In genomic region chr17:78379134-78379497, GRCh38 we compare ENCODE assay signal across 8 cellular contexts. TPM values are rescaled to one million over a fixed set of nuclear protein-coding genes. Genes with fewer than 3 reads are reported as not detected.
DNase-seq lines count a peak whose midpoint lies in the region; ATAC-seq, FAIRE-seq and TF ChIP-seq lines count a peak whose summit lies in the region.

No MANE protein-coding gene starts in this region.

- TF ChIP-seq EP300 in GM12878 (IDR thresholded peaks at IDR 0.05; ENCODE audit: borderline replicate concordance in 1 of 2, control insufficient read depth in 1 of 2, low read depth in 2 of 2, low read length in 2 of 2) (no peak), upper lobe of left lung (IDR thresholded peaks at IDR 0.05) (peak; percentile 48 to 93 (median 84))

- TF ChIP-seq CTCF in AG04450 (IDR thresholded peaks at IDR 0.05; ENCODE audit: low read depth, low read length), result no peak
- TF ChIP-seq CTCF in IMR-90 (conservative IDR thresholded peaks at IDR 0.05; ENCODE audit: low read depth, low read length), result no peak
- TF ChIP-seq CTCF in GM12878 (IDR thresholded peaks at IDR 0.05 in 2 of 3, conservative IDR thresholded peaks at IDR 0.05 in 1 of 3; ENCODE audit: control insufficient read depth in 2 of 3, extremely low read depth in 1 of 3, insufficient read depth in 1 of 3, low read depth in 3 of 3, low read length in 3 of 3), result no peak
- no peak for TF ChIP-seq CTCF in right lobe of liver (IDR thresholded peaks at IDR 0.05)
- TF ChIP-seq CTCF in upper lobe of left lung (IDR thresholded peaks at IDR 0.05), result no peak

- TF ChIP-seq POLR2A in IMR-90 (IDR thresholded peaks at IDR 0.05; ENCODE audit: low read depth, low read length) (no peak), GM12878 (IDR thresholded peaks at IDR 0.05; ENCODE audit: low read depth, low read length) (no peak), right lobe of liver (IDR thresholded peaks at IDR 0.05) (no peak), upper lobe of left lung (IDR thresholded peaks at IDR 0.05) (peak in 1 of 4 donors; percentile 27)

- H4K8ac ChIP-seq in IMR-90 (ENCODE audit: low read depth in 2 of 2, low read length in 2 of 2), result peak overlapping the region; percentile 62 to 91; a peak in 2 of 4 replicates

- WGBS in IMR-90 (ENCODE audit: extremely low coverage in 2 of 2, insufficient read length in 1 of 2), 2 experiments, result 0% methylated on average over 2 of the region's 7 CpGs; no CpG with 5 or more reads in 1 of the 2 experiments
- WGBS in GM12878 (ENCODE audit: insufficient coverage, insufficient replicate concordance, low lambda C conversion rate, missing lambda C conversion rate), result 10% methylated on average over 7 of the region's 7 CpGs
- 1% methylated on average over 5 of the region's 7 CpGs for WGBS in right lobe of liver (ENCODE audit: insufficient coverage, low coverage, low lambda C conversion rate, missing lambda C conversion rate)
- 2 to 4% methylated on average over 5 to 7 of the region's 7 CpGs for WGBS in upper lobe of left lung, 2 donors

- H3K4me1 ChIP-seq in IMR-90 (ENCODE audit: control insufficient read depth, insufficient read depth, low read length) (peaks cover 27% of the 10 kb centered on the region), GM12878 (ENCODE audit: control insufficient read depth, insufficient read depth, low read length) (peaks cover 48% of the 10 kb centered on the region), right lobe of liver (peaks cover 0 to 28% (median 8%) of the 10 kb centered on the region in 4 donors), upper lobe of left lung (peaks cover 81 to 91% (median 83%) of the 10 kb centered on the region in 4 donors)

- FAIRE-seq in GM12878 (lab: Jason Lieb, UNC), result no peak

- peaks cover 56% of the 10 kb centered on the region for H3K79me2 ChIP-seq in GM12878 (ENCODE audit: control insufficient read depth, insufficient read depth, low read length)

- H4K5ac ChIP-seq in IMR-90 (ENCODE audit: low read depth, low read length), result 0 out of 2 replicates have a peak overlapping the region, but pooled peaks have one; percentile 11

- peak overlapping the region; percentile 83 for H2AK5ac ChIP-seq in IMR-90 (ENCODE audit: low read depth, low read length)

- BruUV-seq in IMR-90 (replicated peaks; lab: Mats Ljungman, UMichigan) (TSS peak; percentile 43), GM12878 (replicated peaks; lab: Mats Ljungman, UMichigan) (no TSS peak)

- H3K9ac ChIP-seq in IMR-90 (ENCODE audit: low read depth, low read length), result peak overlapping the region; percentile 78
- H3K9ac ChIP-seq in GM12878 (ENCODE audit: control insufficient read depth, insufficient read depth, low read length), result peak overlapping the region; percentile 93

- peak overlapping the region; percentile 61; the same call in 1 of the 2 replicates for H3K14ac ChIP-seq in IMR-90 (replicated peaks; ENCODE audit: low read depth, low read length)

- CTCF ChIA-PET in AG04450 (lab: Charles Lee) (interaction anchor here (1.3 to 2.1 kb wide), 2 partner anchors 18 to 330 kb away, joined by 4 to 9 read pairs; no protein-coding TSS in a partner anchor), IMR-90 (lab: Yijun Ruan, JAX) (interaction anchor here (0.8 kb wide), 1 partner anchor 17 kb away, joined by 3 read pairs; no protein-coding TSS in a partner anchor), GM12878 (lab: Yijun Ruan, JAX) (interaction anchor here (1.2 to 2.4 kb wide), 2 partner anchors 11 to 19 kb away, joined by 3 to 6 read pairs; no protein-coding TSS in a partner anchor)

- H3K79me1 ChIP-seq in IMR-90 (ENCODE audit: low read depth in 1 of 2, low read length in 2 of 2), result peaks cover 6 to 49% of the 10 kb centered on the region in 2 experiments; a peak in 3 of 4 replicates

- H3K27ac ChIP-seq in AG04450 (ENCODE audit: low read depth, low read length) (peak overlapping the region; percentile 98), IMR-90 (ENCODE audit: insufficient read depth, low read length) (peak overlapping the region; percentile 88), GM12878 (ENCODE audit: control insufficient read depth, insufficient read depth) (peak overlapping the region; percentile 76), right lobe of liver (peak overlapping the region; percentile 69 to 88 (median 85)), upper lobe of left lung (peak overlapping the region; percentile 97 to 99 (median 98))

- peak overlapping the region; percentile 76 for H2BK5ac ChIP-seq in IMR-90 (ENCODE audit: low read depth, low read length, poor library complexity, severe bottlenecking)

- no peaks in the 10 kb centered on the region; the same call in none of the 2 replicates for H3K36me3 ChIP-seq in IMR-90 (ENCODE audit: control insufficient read depth, insufficient read depth, low read length)
- no peaks in the 10 kb centered on the region for H3K36me3 ChIP-seq in GM12878 (ENCODE audit: control insufficient read depth in 2 of 2, insufficient read depth in 2 of 2, low read length in 1 of 2)
- H3K36me3 ChIP-seq in right lobe of liver, result no peaks in the 10 kb centered on the region
- H3K36me3 ChIP-seq in upper lobe of left lung, result peaks cover 0 to 9% (median 0%) of the 10 kb centered on the region in 4 donors

- peak overlapping the region; percentile 41 for H2BK120ac ChIP-seq in IMR-90 (ENCODE audit: low read depth, low read length)

- no peak overlapping the region for H2BK15ac ChIP-seq in IMR-90 (ENCODE audit: low read depth, low read length)

- H4K20me1 ChIP-seq in IMR-90 (ENCODE audit: insufficient read depth, low read length) (peaks cover 21% of the 10 kb centered on the region; the same call in 1 of the 2 replicates), GM12878 (ENCODE audit: control insufficient read depth, insufficient read depth) (no peaks in the 10 kb centered on the region)

- H3K27me3 ChIP-seq in AG04450 (ENCODE audit: control insufficient read depth, insufficient read depth, low read length) (no peaks in the 10 kb centered on the region), IMR-90 (ENCODE audit: control insufficient read depth, insufficient read depth, low read length) (no peaks in the 10 kb centered on the region), GM12878 (replicated peaks in 1 of 2; ENCODE audit: control insufficient read depth in 2 of 2, insufficient read depth in 2 of 2, low read length in 1 of 2) (no peaks in the 10 kb centered on the region), right lobe of liver (no peaks in the 10 kb centered on the region), upper lobe of left lung (no peaks in the 10 kb centered on the region)

- H4K91ac ChIP-seq in IMR-90 (ENCODE audit: insufficient read depth, low read depth, low read length), result peak overlapping the region; percentile 41; the same call in 1 of the 2 replicates

- TF ChIP-seq RAD21 in IMR-90 (IDR thresholded peaks at IDR 0.05; ENCODE audit: low read length), result no peak
- no peak for TF ChIP-seq RAD21 in GM12878 (IDR thresholded peaks at IDR 0.05; ENCODE audit: insufficient read depth, low read depth, low read length)

- H2AK9ac ChIP-seq in IMR-90 (replicated peaks; ENCODE audit: low read depth, low read length, poor library complexity), result peak overlapping the region; percentile 56

- in situ Hi-C loops in IMR-90 (cut with MboI; ENCODE audit: low sequenced_read_pairs), result no loop called here
- in situ Hi-C loops in GM12878 (cut with MboI), result no loop called here

- H2BK20ac ChIP-seq in IMR-90 (ENCODE audit: low read depth, low read length), result no peak overlapping the region

- peaks cover 4% of the 10 kb centered on the region; the same call in 1 of the 2 replicates for H3K9me3 ChIP-seq in AG04450 (ENCODE audit: control insufficient read depth, insufficient read depth, low read length)
- H3K9me3 ChIP-seq in IMR-90 (ENCODE audit: control insufficient read depth, insufficient read depth, low read length), result no peaks in the 10 kb centered on the region
- no peaks in the 10 kb centered on the region for H3K9me3 ChIP-seq in GM12878 (replicated peaks; ENCODE audit: control insufficient read depth, insufficient read depth, low read length)
- H3K9me3 ChIP-seq in right lobe of liver, result no peaks in the 10 kb centered on the region
- H3K9me3 ChIP-seq in upper lobe of left lung, result no peaks in the 10 kb centered on the region

- peak overlapping the region; percentile 44; the same call in 1 of the 2 replicates for H3K23ac ChIP-seq in IMR-90 (ENCODE audit: low read depth, low read length)

- intact Hi-C loops in IMR-90 (cut with micrococcal nuclease) (no loop called here), GM12878 (cut with micrococcal nuclease; ENCODE audit: unreplicated experiment) (loop anchor here (2.0 kb wide), 1 partner anchor 18 kb away; the partner anchor contains the start of gene SOCS3), right lobe of liver (cut with DNase I) (no loop called here)

- POLR2A ChIA-PET in AG04450 (lab: Yijun Ruan, JAX), result interaction anchor here (0.6 to 1.4 kb wide), 6 partner anchors 9 to 65 kb away, joined by 3 to 6 read pairs (median 4); no protein-coding TSS in a partner anchor
- POLR2A ChIA-PET in IMR-90 (lab: Charles Lee; ENCODE audit: unreplicated experiment), result no interaction called here
- POLR2A ChIA-PET in GM12878 (lab: Charles Lee), result no interaction called here

- DNase-seq in AG04450 (ENCODE audit: low read depth, low spot score), result peak; percentile 65
- DNase-seq in IMR-90, result peak; percentile 95
- no peak for DNase-seq in GM12878 (ENCODE audit: low read depth, low spot score)
- no peak for DNase-seq in right lobe of liver
- no peak for DNase-seq in upper lobe of left lung

- H3K56ac ChIP-seq in IMR-90 (ENCODE audit: extremely low read depth, insufficient read depth, low read length), result peak overlapping the region; percentile 35

- H2AFZ ChIP-seq in IMR-90 (replicated peaks; ENCODE audit: low read length, poor library complexity) (peak overlapping the region; percentile 96), GM12878 (ENCODE audit: control insufficient read depth, low read depth, low read length) (no peak overlapping the region)

- SMC1A ChIA-PET in GM12878 (lab: Charles Lee; ENCODE audit: uncharacterized antibody, unreplicated experiment), result interaction anchor here (1.1 kb wide), 1 partner anchor 15 kb away, joined by 3 read pairs; no protein-coding TSS in a partner anchor

- RAD21 ChIA-PET in GM12878 (lab: Charles Lee; ENCODE audit: unreplicated experiment), result no interaction called here

- peak overlapping the region; percentile 88 for H3K4ac ChIP-seq in IMR-90 (ENCODE audit: low read depth, low read length)

- ATAC-seq in IMR-90 (ENCODE audit: low read depth), result peak; percentile 1
- no peak for ATAC-seq in GM12878
- ATAC-seq in right lobe of liver, result peak in 3 of 4 donors; percentile 4 to 15 (median 10)
- ATAC-seq in upper lobe of left lung (ENCODE audit: low FRiP score in 2 of 2), result peak; percentile 26 to 56
- no peak for ATAC-seq in HG02852 (IDR thresholded peaks at IDR 0.05; ENCODE audit: unreplicated experiment)
- no peak for ATAC-seq in HG03108 (IDR thresholded peaks at IDR 0.05; ENCODE audit: unreplicated experiment)
- no peak for ATAC-seq in HG03280 (IDR thresholded peaks at IDR 0.05; ENCODE audit: unreplicated experiment)

- H3K4me3 ChIP-seq in AG04450 (ENCODE audit: low read depth, low read length) (peak overlapping the region; percentile 89), IMR-90 (ENCODE audit: insufficient read depth, low read depth, low read length) (peak overlapping the region; percentile 81), GM12878 (peak overlapping the region; percentile 91), right lobe of liver (peak overlapping the region; percentile 93 to 98 (median 97)), upper lobe of left lung (peak overlapping the region; percentile 82 to 95 (median 92))

- H3K9me1 ChIP-seq in IMR-90 (ENCODE audit: insufficient read depth, low read length), result peaks cover 26% of the 10 kb centered on the region

- H3K18ac ChIP-seq in IMR-90 (ENCODE audit: low read depth, low read length), result peak overlapping the region; percentile 3; the same call in 1 of the 2 replicates

- H3K4me2 ChIP-seq in IMR-90 (ENCODE audit: low read depth, low read length), result peak overlapping the region; percentile 74
- H3K4me2 ChIP-seq in GM12878 (ENCODE audit: control insufficient read depth, insufficient read depth), result peak overlapping the region; percentile 46

- dilution Hi-C loops in IMR-90 (cut with HindIII; ENCODE audit: low sequenced_read_pairs, unreplicated experiment), result no loop called here

RNA-seq across cellular contexts. Expression of gene PGS1, which starts 0.7 kb away (rescaled TPM):
- 31.0 and 31.7 TPM in 2 replicates for polyA plus RNA-seq in AG04450 (2011; rRNA removed)
- polyA minus RNA-seq in AG04450 (2011; rRNA and poly(A)+ RNA removed), result 32.8 and 40.5 TPM in 2 replicates
- total RNA-seq in IMR-90 (2012; rRNA removed), result 14.4 and 18.5 TPM in 2 replicates
- polyA plus RNA-seq in IMR-90 (2012; rRNA removed), result 35.5 and 43.2 TPM in 2 replicates
- polyA plus RNA-seq in IMR-90 (2012; cell fraction: cytosol; rRNA removed), result 26.3 and 45.8 TPM in 2 replicates
- 189 and 191 TPM in 2 replicates for polyA plus RNA-seq in IMR-90 (2012; cell fraction: nucleus; rRNA removed; ENCODE audit: low replicate concordance)
- total RNA-seq in GM12878 (2013; cell fraction: nucleolus; rRNA removed), result 112 and 119 TPM in 2 replicates
- 26.5 and 29.2 TPM in 2 replicates for total RNA-seq in GM12878 (2014; rRNA removed)
- total RNA-seq in GM12878 (2014; rRNA removed; fragmentation: Illumina TruSeq; extraction: Trizol), result 15.0 and 15.9 TPM in 2 replicates
- 31.7 and 34.1 TPM in 2 replicates for total RNA-seq in GM12878 (2021)
- 14.9 TPM for polyA plus RNA-seq in GM12878 (2011; ENCODE audit: low read depth)
- 19.4 and 28.3 TPM in 2 replicates for polyA plus RNA-seq in GM12878 (2011; rRNA removed)
- polyA plus RNA-seq in GM12878 (2011; cell fraction: cytosol; rRNA removed), result 33.3 and 45.6 TPM in 2 replicates
- 145 and 149 TPM in 2 replicates for polyA plus RNA-seq in GM12878 (2011; cell fraction: nucleus; rRNA removed)
- 26.4 and 26.6 TPM in 2 replicates for polyA plus RNA-seq in GM12878 (2012)
- 13.4 and 19.1 TPM in 2 replicates for polyA plus RNA-seq in GM12878 (2014; fragmentation: Illumina TruSeq; extraction: Trizol)
- polyA plus RNA-seq in GM12878 (2014; fragmentation: Nextera tagmentation; extraction: Ambion mirVana), result 1 to 10 TPM; 1.3 to 1.9 TPM
- 32.2 and 33.1 TPM in 2 replicates for polyA plus RNA-seq in GM12878 (2014; rRNA removed)
- polyA plus RNA-seq in GM12878 (2016; fragmentation: Nextera tagmentation; extraction: Ambion mirVana), result 10 to 100 TPM; 36.3 to 37.6 TPM
- polyA minus RNA-seq in GM12878 (2011; rRNA and poly(A)+ RNA removed), result 25.3 and 42.4 TPM in 2 replicates
- 11.9 TPM in 2 replicates for polyA minus RNA-seq in GM12878 (2011; cell fraction: cytosol; rRNA and poly(A)+ RNA removed)
- 41.8 and 50.4 TPM in 2 replicates for polyA minus RNA-seq in GM12878 (2011; cell fraction: nucleus; rRNA and poly(A)+ RNA removed)
- total RNA-seq in right lobe of liver, result 10 to 100 TPM in 5 of 6 experiments, 1 to 10 TPM in 1; 8.8 to 17.5 (median 13.4) TPM
- 100 to 1,000 TPM in 2 of 6 donors, 10 to 100 TPM in 4; 79.2 to 348 (median 92.3) TPM for total RNA-seq in upper lobe of left lung

RNA-seq across cellular contexts. Expression of gene SOCS3, which starts 19.2 kb away (rescaled TPM):
- polyA plus RNA-seq in AG04450 (2011; rRNA removed) (15.3 and 21.0 TPM in 2 replicates), IMR-90 (2012; rRNA removed) (18.3 and 19.2 TPM in 2 replicates), GM12878 (2011; rRNA removed) (3.5 and 3.9 TPM in 2 replicates), GM12878 (2014; fragmentation: Illumina TruSeq; extraction: Trizol) (0.40 and 0.48 TPM in 2 replicates), GM12878 (2014; fragmentation: Nextera tagmentation; extraction: Ambion mirVana) (under 1 TPM; 0.05 to 0.10 TPM), GM12878 (2014; rRNA removed) (1.0 and 1.4 TPM in 2 replicates), GM12878 (2016; fragmentation: Nextera tagmentation; extraction: Ambion mirVana) (1 to 10 TPM in 1 of 2 experiments, under 1 TPM in 1; 0.87 to 1.1 TPM)
- polyA minus RNA-seq in AG04450 (2011; rRNA and poly(A)+ RNA removed), result 40.1 and 42.9 TPM in 2 replicates
- total RNA-seq in IMR-90 (2012; rRNA removed) (19.7 and 19.9 TPM in 2 replicates), GM12878 (2014; rRNA removed) (1.7 and 2.0 TPM in 2 replicates), GM12878 (2014; rRNA removed; fragmentation: Illumina TruSeq; extraction: Trizol) (0.92 and 1.0 TPM in 2 replicates), GM12878 (2021) (1.8 and 2.7 TPM in 2 replicates), right lobe of liver (10 to 100 TPM in 4 of 6 experiments, 1 to 10 TPM in 2; 1.2 to 87.3 (median 24.1) TPM), upper lobe of left lung (100 to 1,000 TPM in 3 of 6 donors, 10 to 100 TPM in 3; 67.1 to 173 (median 114) TPM)
- 29.0 and 102 TPM in 2 replicates for polyA plus RNA-seq in IMR-90 (2012; cell fraction: cytosol; rRNA removed)
- 163 and 202 TPM in 2 replicates for polyA plus RNA-seq in IMR-90 (2012; cell fraction: nucleus; rRNA removed; ENCODE audit: low replicate concordance)
- 4.2 and 4.3 TPM in 2 replicates for total RNA-seq in GM12878 (2013; cell fraction: nucleolus; rRNA removed)
- 1.4 TPM for polyA plus RNA-seq in GM12878 (2011; ENCODE audit: low read depth)
- 4.5 and 5.4 TPM in 2 replicates for polyA plus RNA-seq in GM12878 (2011; cell fraction: cytosol; rRNA removed)
- polyA plus RNA-seq in GM12878 (2011; cell fraction: nucleus; rRNA removed), result 12.8 and 13.1 TPM in 2 replicates
- polyA plus RNA-seq in GM12878 (2012), result 3.2 and 7.9 TPM in 2 replicates
- 5.3 and 11.4 TPM in 2 replicates for polyA minus RNA-seq in GM12878 (2011; rRNA and poly(A)+ RNA removed)
- polyA minus RNA-seq in GM12878 (2011; cell fraction: cytosol; rRNA and poly(A)+ RNA removed), result 4.1 TPM in 2 replicates
- 8.9 and 12.6 TPM in 2 replicates for polyA minus RNA-seq in GM12878 (2011; cell fraction: nucleus; rRNA and poly(A)+ RNA removed)

Comparison
In these comparisons a context has a peak if more than half of its experiments do, and no peak if none do; other contexts are left out.
1. DNase-seq: peak in AG04450 (single experiment) and IMR-90 (single experiment); none in GM12878 (single experiment), right lobe of liver (0 of 3) and upper lobe of left lung (0 of 2).
2. ATAC-seq: peak in IMR-90 (single experiment), right lobe of liver (3 of 4) and upper lobe of left lung (2 of 2); none in GM12878 (single experiment), HG02852 (single experiment), HG03108 (single experiment) and HG03280 (single experiment).
3. Peak in every context shown above with its lines, with median percentiles within 50 percentile points of each other: H3K27ac ChIP-seq and H3K4me3 ChIP-seq.